In the genomic region with DNA sequence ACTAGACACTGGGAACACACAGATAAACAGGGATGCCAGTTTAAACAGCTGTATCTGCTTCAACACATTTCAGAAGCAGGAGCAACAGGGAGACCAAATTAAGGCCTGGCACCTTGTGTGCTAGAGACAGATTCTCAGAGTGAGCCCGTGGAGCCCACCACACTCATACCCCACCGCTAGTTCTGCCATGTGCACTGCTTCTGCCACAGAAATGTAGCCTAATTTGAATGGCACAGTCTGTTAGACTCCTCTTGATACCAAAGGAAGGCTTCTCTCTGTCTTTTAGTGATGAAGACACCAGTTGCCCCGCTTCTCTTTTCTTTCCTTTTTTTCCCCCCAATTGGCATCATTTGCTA, we compare ENCODE assay signal across 1 cellular context.
TF ChIP-seq lines count a peak whose summit lies in the region.

No MANE protein-coding gene starts in this region.

TF ChIP-seq in WTC11, 78 proteins besides CTCF, POLR2A, EP300 and RAD21 (continued from another document):
- TF ChIP-seq, protein P1, sequence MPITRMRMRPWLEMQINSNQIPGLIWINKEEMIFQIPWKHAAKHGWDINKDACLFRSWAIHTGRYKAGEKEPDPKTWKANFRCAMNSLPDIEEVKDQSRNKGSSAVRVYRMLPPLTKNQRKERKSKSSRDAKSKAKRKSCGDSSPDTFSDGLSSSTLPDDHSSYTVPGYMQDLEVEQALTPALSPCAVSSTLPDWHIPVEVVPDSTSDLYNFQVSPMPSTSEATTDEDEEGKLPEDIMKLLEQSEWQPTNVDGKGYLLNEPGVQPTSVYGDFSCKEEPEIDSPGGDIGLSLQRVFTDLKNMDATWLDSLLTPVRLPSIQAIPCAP (CRISPR knock-in tag; IDR thresholded peaks at IDR 0.05): no peak
- TF ChIP-seq NR2C2 (CRISPR knock-in tag; IDR thresholded peaks at IDR 0.05) (no peak), JUN (CRISPR knock-in tag; IDR thresholded peaks at IDR 0.05) (no peak), ZNF416 (CRISPR knock-in tag; IDR thresholded peaks at IDR 0.05) (no peak), PRDM15 (CRISPR knock-in tag; IDR thresholded peaks at IDR 0.05) (no peak), SOX15 (CRISPR knock-in tag; IDR thresholded peaks at IDR 0.05) (no peak), IRF2 (CRISPR knock-in tag; IDR thresholded peaks at IDR 0.05; ENCODE audit: borderline replicate concordance, low read depth) (no peak), ZNF423 (CRISPR knock-in tag; IDR thresholded peaks at IDR 0.05) (no peak), NFYB (CRISPR knock-in tag; conservative IDR thresholded peaks at IDR 0.05; ENCODE audit: low read depth) (no peak), PRRX2 (CRISPR knock-in tag; IDR thresholded peaks at IDR 0.05) (no peak), MYBL2 (CRISPR knock-in tag; IDR thresholded peaks at IDR 0.05) (no peak), SP1 (CRISPR knock-in tag; conservative IDR thresholded peaks at IDR 0.05) (no peak), EMX1 (CRISPR knock-in tag; IDR thresholded peaks at IDR 0.05) (no peak), TEAD1 (CRISPR knock-in tag; IDR thresholded peaks at IDR 0.05) (no peak), NR1H2 (CRISPR knock-in tag; IDR thresholded peaks at IDR 0.05) (no peak)
- TF ChIP-seq, protein P2, sequence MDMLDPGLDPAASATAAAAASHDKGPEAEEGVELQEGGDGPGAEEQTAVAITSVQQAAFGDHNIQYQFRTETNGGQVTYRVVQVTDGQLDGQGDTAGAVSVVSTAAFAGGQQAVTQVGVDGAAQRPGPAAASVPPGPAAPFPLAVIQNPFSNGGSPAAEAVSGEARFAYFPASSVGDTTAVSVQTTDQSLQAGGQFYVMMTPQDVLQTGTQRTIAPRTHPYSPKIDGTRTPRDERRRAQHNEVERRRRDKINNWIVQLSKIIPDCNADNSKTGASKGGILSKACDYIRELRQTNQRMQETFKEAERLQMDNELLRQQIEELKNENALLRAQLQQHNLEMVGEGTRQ (CRISPR knock-in tag; IDR thresholded peaks at IDR 0.05): no peak
